Comparison of ENCODE assay signal across 15 cellular contexts in the genomic region with DNA sequence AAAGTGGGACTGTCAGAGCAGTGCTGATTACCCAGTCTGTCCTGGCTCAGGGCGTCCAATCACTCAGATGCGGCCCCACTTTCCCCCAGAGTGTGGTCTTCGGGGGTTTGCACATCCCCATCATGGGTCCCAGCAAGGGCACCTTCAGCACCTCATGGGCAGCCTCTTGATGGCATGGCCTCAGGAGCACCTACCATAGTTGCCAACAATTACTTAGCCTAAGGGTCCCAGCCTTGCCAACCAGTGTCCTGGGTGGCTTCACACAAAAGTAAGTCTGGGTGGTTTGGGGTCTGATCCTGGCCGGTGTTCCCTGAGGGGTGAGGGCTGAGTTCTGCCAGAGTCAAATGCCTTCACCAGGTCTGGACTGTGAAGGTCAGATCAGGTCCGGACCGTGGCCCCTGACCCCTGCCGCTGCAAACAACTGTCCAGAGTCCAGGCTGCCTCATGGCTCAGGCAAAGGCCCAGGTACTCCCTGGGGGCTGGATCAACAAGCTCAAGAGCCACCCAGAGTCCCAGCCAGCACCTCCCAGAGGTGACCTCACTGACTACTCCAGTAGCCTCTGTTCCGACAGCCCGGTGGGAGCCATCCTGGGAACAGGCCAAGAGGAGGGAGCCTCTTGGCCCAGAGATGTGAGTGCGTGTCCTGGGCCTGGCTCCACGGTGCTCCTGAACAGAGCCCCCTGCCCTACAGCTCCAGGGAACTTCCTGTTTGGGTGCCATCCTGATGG. TPM values are rescaled to one million over a fixed set of nuclear protein-coding genes. Genes with fewer than 3 reads are reported as not detected.
DNase-seq lines count a peak whose midpoint lies in the region; ATAC-seq and TF ChIP-seq lines count a peak whose summit lies in the region.
"Had no signal": no experiment of that assay in that cellular context is flagged by ENCODE, and none has a peak within 500 bp of the region (broad histone marks: within the 10 kb centered on the region; RNA-seq: fewer than 3 reads in every experiment).

No MANE protein-coding gene starts in this region.

- no peak for TF ChIP-seq CTCF in gastroesophageal sphincter (IDR thresholded peaks at IDR 0.05)

- no peaks in the 10 kb centered on the region for H3K9me3 Mint-ChIP-seq in stimulated activated naive CD8-positive, alpha-beta T cell treated with anti-CD3 and anti-CD28 coated beads, Interleukin-15, amount 100 ng/mL, for 72 hours
- H3K9me3 Mint-ChIP-seq in activated CD4-positive, alpha-beta T cell treated with anti-CD3 and anti-CD28 coated beads, Interleukin-2, amount 10 ng/mL, durations not matched to agents 24 days and 14 days: no peaks in the 10 kb centered on the region

- DNase-seq in stimulated activated naive CD8-positive, alpha-beta T cell treated with anti-CD3 and anti-CD28 coated beads, Interleukin-15, amount 100 ng/mL, for 72 hours: no peak
- no peak for DNase-seq in stimulated activated naive CD8-positive, alpha-beta T cell treated with anti-CD3 and anti-CD28 coated beads, Interleukin-15, Interleukin-2, amounts not matched to agents 100 U/mL and 50 U/mL, for 24 hours
- DNase-seq in sciatic nerve (ENCODE audit: low spot score) (peak; percentile 56), SKM-1 treated with dmso at 0.1 percent for 144 hours (lab: John Stamatoyannopoulos, UW; ENCODE audit: unreplicated experiment) (no peak), kidney tubule cell (ENCODE audit: low spot score) (no peak)
- no peak for DNase-seq in activated CD4-positive, alpha-beta T cell treated with anti-CD3 and anti-CD28 coated beads for 1 hour
- DNase-seq in activated CD4-positive, alpha-beta T cell treated with anti-CD3 and anti-CD28 coated beads, Interleukin-2, amount 10 ng/mL, durations not matched to agents 24 days and 14 days: no peak
- DNase-seq: Caco-2, KG1, NCI-H1048, NCI-H2107, NCI-H345, NCI-H526 treated with DMSO at 0.1 percent for 48 hours had no signal

- no peak overlapping the region for H3K4me3 ChIP-seq in gastroesophageal sphincter
- H3K4me3 ChIP-seq: A549 had no signal

- no peaks in the 10 kb centered on the region for H3K27me3 ChIP-seq in gastroesophageal sphincter

- peaks cover 38% of the 10 kb centered on the region for H3K27me3 Mint-ChIP-seq in stimulated activated naive CD8-positive, alpha-beta T cell treated with anti-CD3 and anti-CD28 coated beads, Interleukin-15, amount 100 ng/mL, for 72 hours
- peaks cover 22% of the 10 kb centered on the region for H3K27me3 Mint-ChIP-seq in activated CD4-positive, alpha-beta T cell treated with anti-CD3 and anti-CD28 coated beads, Interleukin-2, amount 10 ng/mL, durations not matched to agents 24 days and 14 days

- H3K4me3 Mint-ChIP-seq in stimulated activated naive CD8-positive, alpha-beta T cell treated with anti-CD3 and anti-CD28 coated beads, Interleukin-15, amount 100 ng/mL, for 72 hours: no peak overlapping the region
- H3K4me3 Mint-ChIP-seq in activated CD4-positive, alpha-beta T cell treated with anti-CD3 and anti-CD28 coated beads, Interleukin-2, amount 10 ng/mL, durations not matched to agents 24 days and 14 days: no peak overlapping the region

- intact Hi-C loops in sciatic nerve (cut with DNase I): no loop called here
- intact Hi-C loops in activated CD4-positive, alpha-beta T cell treated with anti-CD3 and anti-CD28 coated beads, Interleukin-2, amount 10 ng/mL, durations not matched to agents 24 days and 14 days (cut with micrococcal nuclease): no loop called here

- H3K36me3 ChIP-seq in gastroesophageal sphincter: no peaks in the 10 kb centered on the region

- peak; percentile 35 for ATAC-seq in stimulated activated naive CD8-positive, alpha-beta T cell treated with anti-CD3 and anti-CD28 coated beads, Interleukin-15, amount 100 ng/mL, for 72 hours
- no peak for ATAC-seq in stimulated activated naive CD8-positive, alpha-beta T cell treated with anti-CD3 and anti-CD28 coated beads, Interleukin-15, Interleukin-2, amounts not matched to agents 100 U/mL and 50 U/mL, for 24 hours
- ATAC-seq in gastroesophageal sphincter (peak; percentile 25), sciatic nerve (peak; percentile 5)

- no peak overlapping the region for H3K27ac Mint-ChIP-seq in stimulated activated naive CD8-positive, alpha-beta T cell treated with anti-CD3 and anti-CD28 coated beads, Interleukin-15, amount 100 ng/mL, for 72 hours
- no peak overlapping the region for H3K27ac Mint-ChIP-seq in activated CD4-positive, alpha-beta T cell treated with anti-CD3 and anti-CD28 coated beads, Interleukin-2, amount 10 ng/mL, durations not matched to agents 24 days and 14 days

- H3K36me3 Mint-ChIP-seq in activated CD4-positive, alpha-beta T cell treated with anti-CD3 and anti-CD28 coated beads, Interleukin-2, amount 10 ng/mL, durations not matched to agents 24 days and 14 days (ENCODE audit: low read depth): no peaks in the 10 kb centered on the region

- WGBS in gastroesophageal sphincter (ENCODE audit: low coverage in 1 of 2), 2 donors: 100% methylated on average over 2 of the region's 11 CpGs

- peak overlapping the region; percentile 77 to 97 (median 87) for H3K27ac ChIP-seq in gastroesophageal sphincter

- no peak for TF ChIP-seq POLR2A in gastroesophageal sphincter (IDR thresholded peaks at IDR 0.05)

- TF ChIP-seq EP300 in gastroesophageal sphincter (IDR thresholded peaks at IDR 0.05): no peak

- peaks cover 0 to 54% (median 28%) of the 10 kb centered on the region in 3 donors for H3K4me1 ChIP-seq in gastroesophageal sphincter

- H3K4me1 Mint-ChIP-seq in stimulated activated naive CD8-positive, alpha-beta T cell treated with anti-CD3 and anti-CD28 coated beads, Interleukin-15, amount 100 ng/mL, for 72 hours: no peaks in the 10 kb centered on the region
- no peaks in the 10 kb centered on the region for H3K4me1 Mint-ChIP-seq in activated CD4-positive, alpha-beta T cell treated with anti-CD3 and anti-CD28 coated beads, Interleukin-2, amount 10 ng/mL, durations not matched to agents 24 days and 14 days

- no peaks in the 10 kb centered on the region for H3K9me3 ChIP-seq in gastroesophageal sphincter
- H3K9me3 ChIP-seq: A549, Caco-2 had no signal

RNA-seq across cellular contexts. Expression of gene MARVELD1, which starts 6.2 kb away (rescaled TPM):
- total RNA-seq in gastroesophageal sphincter (100 to 1,000 TPM in 1 of 4 donors, 10 to 100 TPM in 3; 33.8 to 126 (median 58.7) TPM), sciatic nerve (59.5 TPM)
- total RNA-seq in activated CD4-positive, alpha-beta T cell treated with anti-CD3 and anti-CD28 coated beads, Interleukin-2, amount 10 ng/mL, durations not matched to agents 24 days and 14 days: 4.6 and 5.6 TPM in 2 replicates

RNA-seq across cellular contexts. Expression of gene AVPI1, which starts 20.3 kb away (rescaled TPM):
- total RNA-seq in gastroesophageal sphincter: 100 to 1,000 TPM in 1 of 4 donors, 10 to 100 TPM in 3; 34.2 to 136 (median 45.4) TPM
- 41.8 TPM for total RNA-seq in sciatic nerve
- 1.1 and 1.3 TPM in 2 replicates for total RNA-seq in activated CD4-positive, alpha-beta T cell treated with anti-CD3 and anti-CD28 coated beads, Interleukin-2, amount 10 ng/mL, durations not matched to agents 24 days and 14 days

RNA-seq across cellular contexts. Expression of gene ZFYVE27, which starts 29.6 kb away (rescaled TPM):
- total RNA-seq in gastroesophageal sphincter (10 to 100 TPM in 3 of 4 donors, 1 to 10 TPM in 1; 6.7 to 24.2 (median 19.2) TPM), sciatic nerve (32.9 TPM)
- 38.1 and 42.2 TPM in 2 replicates for total RNA-seq in activated CD4-positive, alpha-beta T cell treated with anti-CD3 and anti-CD28 coated beads, Interleukin-2, amount 10 ng/mL, durations not matched to agents 24 days and 14 days

Comparison
In these comparisons a context has a peak if more than half of its experiments do, and no peak if none do; other contexts are left out.
1. RNA of gene AVPI1, which starts 20.3 kb away (total RNA-seq): 34.2 to 136 TPM in gastroesophageal sphincter and 41.8 TPM in sciatic nerve (single experiment); 1.1 to 1.3 TPM in activated CD4-positive, alpha-beta T cell treated with anti-CD3 and anti-CD28 coated beads, Interleukin-2, amount 10 ng/mL, durations not matched to agents 24 days and 14 days; every median in the first group is over 10 times any median in the second.